Comparison of ENCODE assay signal across 21 cellular contexts in the genomic region with DNA sequence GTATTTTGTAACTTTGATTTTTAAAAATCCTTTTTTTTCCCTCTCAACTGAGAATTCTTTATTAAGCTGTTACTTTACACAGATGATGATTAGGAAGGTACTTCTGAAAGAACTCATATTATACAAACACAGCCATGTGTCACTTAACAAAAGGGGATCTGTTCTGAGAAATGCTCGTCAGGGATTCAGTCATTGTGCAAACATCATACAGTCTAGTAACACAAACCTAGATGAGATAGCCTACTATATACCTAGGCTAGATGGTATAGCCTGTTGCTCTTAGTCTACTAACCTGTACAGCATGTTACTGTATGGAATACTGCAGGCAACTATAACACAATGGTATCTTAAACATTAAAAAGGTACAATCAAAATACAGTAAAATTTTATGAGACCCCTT.
"Had no signal": no experiment of that assay in that cellular context is flagged by ENCODE, and none has a peak within 500 bp of the region (broad histone marks: within the 10 kb centered on the region; RNA-seq: fewer than 3 reads in every experiment).

No MANE protein-coding gene starts in this region.

- ATAC-seq: sciatic nerve; stimulated activated naive CD8-positive, alpha-beta T cell treated with anti-CD3 and anti-CD28 coated beads, Interleukin-15, Interleukin-2, amounts not matched to agents 100 U/mL and 50 U/mL, for 24 hours had no signal

- H3K4me1 ChIP-seq: neural progenitor cell, parathyroid adenoma, testis, thyroid gland had no signal

- H3K27ac ChIP-seq: left ventricle myocardium inferior, neural progenitor cell, parathyroid adenoma, right atrium auricular region, skin epidermis, stomach, testis, thyroid gland, upper lobe of right lung had no signal

- DNase-seq: kidney; left ventricle myocardium inferior; natural killer cell; nephron progenitor cell; occipital lobe; stimulated activated CD4-positive, alpha-beta T cell treated with anti-CD3 and anti-CD28 coated beads, Interleukin-12 subunit alpha, Interleukin-12 subunit beta, amount 100 ng/mL, for 4 hours; stimulated activated CD4-positive, alpha-beta T cell treated with anti-CD3 and anti-CD28 coated beads, Interleukin-15, amount 100 ng/mL, for 24 hours; stimulated activated CD4-positive, alpha-beta T cell treated with anti-CD3 and anti-CD28 coated beads, Interleukin-2, amount 100 ng/mL, for 24 hours; stimulated activated CD4-positive, alpha-beta T cell treated with anti-CD3 and anti-CD28 coated beads, Interleukin-4, amount 100 ng/mL, for 1 hour; stimulated activated naive B cell treated with anti-CD40 and anti-IgM and Interleukin-4, amounts not matched to agents 10 μg/mL and 1 μg/mL and 100 μg/mL, for 72 hours; stimulated activated naive CD8-positive, alpha-beta T cell treated with anti-CD3 and anti-CD28 coated beads, Interleukin-15, Interleukin-2, amounts not matched to agents 100 U/mL and 50 U/mL, for 24 hours; stomach; testis; upper lobe of right lung had no signal

- H3K4me3 ChIP-seq: left ventricle myocardium inferior, neural progenitor cell, right atrium auricular region, skin epidermis, stomach, testis, thyroid gland, upper lobe of right lung had no signal

- H3K27me3 ChIP-seq: neural progenitor cell, neutrophil, right atrium auricular region, stomach, testis, thyroid gland, upper lobe of right lung had no signal

- H3K9me3 ChIP-seq: left ventricle myocardium inferior, neutrophil, right atrium auricular region, stomach, testis, thyroid gland, upper lobe of right lung had no signal
